ENCODE assay signal across 8 cellular contexts in genomic region chr4:55358668-55359067, GRCh38. TPM values are rescaled to one million over a fixed set of nuclear protein-coding genes. Genes with fewer than 3 reads are reported as not detected.
DNase-seq lines count a peak whose midpoint lies in the region; ATAC-seq and TF ChIP-seq lines count a peak whose summit lies in the region.

No MANE protein-coding gene starts in this region.

- no peak overlapping the region for H3K4me3 Mint-ChIP-seq in naive B cell

- peak; percentile 67 for ATAC-seq in GM19372 (IDR thresholded peaks at IDR 0.05; ENCODE audit: low read depth, unreplicated experiment)
- peak; percentile 77 for ATAC-seq in HG03565 (IDR thresholded peaks at IDR 0.05; ENCODE audit: unreplicated experiment)
- ATAC-seq in naive B cell (ENCODE audit: low read depth in 2 of 2): peak; percentile 23 to 40

- H3K27me3 Mint-ChIP-seq in naive B cell: no peaks in the 10 kb centered on the region

- no peaks in the 10 kb centered on the region for H3K36me3 Mint-ChIP-seq in naive B cell

- DNase-seq in AG08396 (ENCODE audit: low spot score) (peak; percentile 53), astrocyte of the spinal cord (ENCODE audit: low read depth, low spot score) (peak; percentile 67), naive B cell (no peak), hippocampal formation (lab: John Stamatoyannopoulos, UW) (no peak), NK-92 (lab: John Stamatoyannopoulos, UW; ENCODE audit: unreplicated experiment) (no peak), HUDEP-2 (lab: John Stamatoyannopoulos, UW; ENCODE audit: unreplicated experiment in 76 of 76) (no peak)

- in situ Hi-C loops in astrocyte of the spinal cord (cut with HindIII; ENCODE audit: low sequenced_read_pairs): no loop called here

- no peak overlapping the region for H3K27ac Mint-ChIP-seq in naive B cell

- TF ChIP-seq CTCF in astrocyte of the spinal cord (IDR thresholded peaks at IDR 0.05; ENCODE audit: low read depth, low read length): no peak

- H3K4me3 ChIP-seq in astrocyte of the spinal cord (ENCODE audit: low read depth, low read length): no peak overlapping the region

- H3K4me1 Mint-ChIP-seq in naive B cell: peaks cover 0 to 13% (median 10%) of the 10 kb centered on the region in 3 donors

- no peaks in the 10 kb centered on the region for H3K9me3 Mint-ChIP-seq in naive B cell

RNA-seq across cellular contexts. Expression of gene SRD5A3, which starts 12.6 kb away (rescaled TPM):
- 1 to 10 TPM; 3.9 to 9.6 (median 5.5) TPM for polyA plus RNA-seq in naive B cell (ENCODE audit: low read depth in 6 of 6)

RNA-seq across cellular contexts. Expression of gene TMEM165, which starts 37.1 kb away (rescaled TPM):
- 10 to 100 TPM; 38.0 to 67.3 (median 51.7) TPM for polyA plus RNA-seq in naive B cell (ENCODE audit: low read depth in 6 of 6)

Comparison
In these comparisons a context has a peak if more than half of its experiments do, and no peak if none do; other contexts are left out.
1. DNase-seq: peak in AG08396 (single experiment) and astrocyte of the spinal cord (single experiment); none in naive B cell (single experiment), hippocampal formation (0 of 2), NK-92 (single experiment) and HUDEP-2 (0 of 76).
2. Peak in every context shown above with its lines, with median percentiles within 50 percentile points of each other: ATAC-seq.